In the genomic region with DNA sequence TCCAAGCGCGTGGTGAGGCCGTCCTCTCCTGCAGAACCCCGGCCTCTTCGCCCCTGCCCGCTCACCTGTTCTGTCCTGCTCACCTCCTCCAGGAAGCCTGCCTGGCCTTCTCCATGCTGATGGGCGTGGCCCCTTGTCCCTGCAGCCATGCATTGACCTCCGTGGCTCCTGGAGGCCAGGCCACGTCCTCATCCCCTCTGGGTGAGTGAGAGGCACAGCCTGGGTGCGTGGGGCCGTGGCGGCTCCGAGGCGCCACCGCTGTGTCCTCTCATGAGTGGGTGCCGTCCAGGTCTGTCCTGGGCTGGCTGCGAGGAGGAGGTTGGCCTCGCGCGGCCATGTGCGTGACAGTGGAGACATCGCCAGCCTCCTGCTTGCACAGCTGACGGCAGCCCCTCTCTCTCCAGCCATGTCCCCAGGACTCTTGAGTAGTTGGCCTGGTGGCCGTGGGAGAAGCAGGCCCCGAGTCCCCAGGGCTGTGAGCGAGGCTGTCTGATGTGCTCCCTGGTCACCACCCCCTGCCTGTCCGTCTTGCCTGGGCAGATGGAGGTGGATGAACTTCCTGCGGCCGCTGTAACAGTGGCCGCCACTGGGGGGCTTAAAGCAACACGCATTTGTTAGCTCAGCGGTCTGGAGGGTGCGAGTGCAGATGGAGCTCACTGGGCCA, we compare ENCODE assay signal across 9 cellular contexts. TPM values are rescaled to one million over a fixed set of nuclear protein-coding genes. Genes with fewer than 3 reads are reported as not detected.
DNase-seq lines count a peak whose midpoint lies in the region; ATAC-seq, FAIRE-seq and TF ChIP-seq lines count a peak whose summit lies in the region.
"Had no signal": no experiment of that assay in that cellular context is flagged by ENCODE, and none has a peak within 500 bp of the region (broad histone marks: within the 10 kb centered on the region; RNA-seq: fewer than 3 reads in every experiment).

No MANE protein-coding gene starts in this region.

- peak; percentile 15 for DNase-seq in activated naive CD8-positive, alpha-beta T cell treated with anti-CD3 and anti-CD28 coated beads, Interleukin-2, amount 50 U/mL, for 24 hours
- DNase-seq in activated naive CD8-positive, alpha-beta T cell treated with anti-CD3 and anti-CD28 coated beads for 36 hours = no peak
- DNase-seq in RPMI8226 (peak; percentile 35), frontal cortex (ENCODE audit: low spot score in 2 of 2) (peak; percentile 62 to 74), tibial nerve (ENCODE audit: low spot score in 2 of 2) (no peak), HCEC 1CT (no peak)
- no peak for DNase-seq in activated T-cell treated with anti-CD3 and anti-CD28 coated beads, Interleukin-2, amount 50 U/mL, for 1 hour

- H3K9me3 ChIP-seq in tibial nerve = no peaks in the 10 kb centered on the region

- no peak overlapping the region for H3K27ac Mint-ChIP-seq in activated naive CD8-positive, alpha-beta T cell treated with anti-CD3 and anti-CD28 coated beads, Interleukin-2, amount 50 U/mL, for 24 hours
- H3K27ac Mint-ChIP-seq in activated naive CD8-positive, alpha-beta T cell treated with anti-CD3 and anti-CD28 coated beads for 36 hours = no peak overlapping the region

- H3K27me3 ChIP-seq in tibial nerve = peaks cover 0 to 22% of the 10 kb centered on the region in 2 donors

- no peaks in the 10 kb centered on the region for H3K4me1 Mint-ChIP-seq in activated naive CD8-positive, alpha-beta T cell treated with anti-CD3 and anti-CD28 coated beads, Interleukin-2, amount 50 U/mL, for 24 hours
- H3K4me1 Mint-ChIP-seq in activated naive CD8-positive, alpha-beta T cell treated with anti-CD3 and anti-CD28 coated beads for 36 hours = no peaks in the 10 kb centered on the region

- H3K4me3 Mint-ChIP-seq in activated naive CD8-positive, alpha-beta T cell treated with anti-CD3 and anti-CD28 coated beads, Interleukin-2, amount 50 U/mL, for 24 hours = no peak overlapping the region
- no peak overlapping the region for H3K4me3 Mint-ChIP-seq in activated naive CD8-positive, alpha-beta T cell treated with anti-CD3 and anti-CD28 coated beads for 36 hours

- peak; percentile 29 for ATAC-seq in activated naive CD8-positive, alpha-beta T cell treated with anti-CD3 and anti-CD28 coated beads, Interleukin-2, amount 50 U/mL, for 24 hours
- ATAC-seq in HG03432 (IDR thresholded peaks at IDR 0.05; ENCODE audit: unreplicated experiment) = no peak

- H3K4me1 ChIP-seq in tibial nerve = no peaks in the 10 kb centered on the region

- no peak overlapping the region for H3K27ac ChIP-seq in tibial nerve

- no peak overlapping the region for H3K4me3 ChIP-seq in tibial nerve

- no peak for TF ChIP-seq EP300 in tibial nerve (IDR thresholded peaks at IDR 0.05)

- 66 to 67% methylated on average over 28 to 33 of the region's 33 CpGs for WGBS in tibial nerve, 2 donors

- H3K36me3 ChIP-seq in tibial nerve = no peaks in the 10 kb centered on the region

- no peak for FAIRE-seq in frontal cortex (lab: Jason Lieb, UNC)
- FAIRE-seq: endometrium had no signal

- peak in 3 of 5 experiments; percentile 6 to 36 (median 22) for TF ChIP-seq CTCF in tibial nerve (IDR thresholded peaks at IDR 0.05)

- no peaks in the 10 kb centered on the region for H3K9me3 Mint-ChIP-seq in activated naive CD8-positive, alpha-beta T cell treated with anti-CD3 and anti-CD28 coated beads, Interleukin-2, amount 50 U/mL, for 24 hours
- no peaks in the 10 kb centered on the region for H3K9me3 Mint-ChIP-seq in activated naive CD8-positive, alpha-beta T cell treated with anti-CD3 and anti-CD28 coated beads for 36 hours

- no peaks in the 10 kb centered on the region for H3K27me3 Mint-ChIP-seq in activated naive CD8-positive, alpha-beta T cell treated with anti-CD3 and anti-CD28 coated beads, Interleukin-2, amount 50 U/mL, for 24 hours
- no peaks in the 10 kb centered on the region for H3K27me3 Mint-ChIP-seq in activated naive CD8-positive, alpha-beta T cell treated with anti-CD3 and anti-CD28 coated beads for 36 hours

- H3K36me3 Mint-ChIP-seq in activated naive CD8-positive, alpha-beta T cell treated with anti-CD3 and anti-CD28 coated beads, Interleukin-2, amount 50 U/mL, for 24 hours (ENCODE audit: low read depth) = no peaks in the 10 kb centered on the region
- no peaks in the 10 kb centered on the region for H3K36me3 Mint-ChIP-seq in activated naive CD8-positive, alpha-beta T cell treated with anti-CD3 and anti-CD28 coated beads for 36 hours

- no peak for TF ChIP-seq POLR2A in tibial nerve (IDR thresholded peaks at IDR 0.05)

RNA-seq across cellular contexts. Expression of a gene that starts 58.1 kb away (rescaled TPM):
- total RNA-seq in activated naive CD8-positive, alpha-beta T cell treated with anti-CD3 and anti-CD28 coated beads for 36 hours = 10 to 100 TPM; 11.1 to 13.0 TPM
- total RNA-seq in frontal cortex = 58.7 TPM
- 1 to 10 TPM; 2.0 to 3.9 (median 2.8) TPM for total RNA-seq in tibial nerve

Comparison
In these comparisons a context has a peak if more than half of its experiments do, and no peak if none do; other contexts are left out.
1. DNase-seq: peak in activated naive CD8-positive, alpha-beta T cell treated with anti-CD3 and anti-CD28 coated beads, Interleukin-2, amount 50 U/mL, for 24 hours (single experiment), RPMI8226 (single experiment) and frontal cortex (2 of 2); none in activated naive CD8-positive, alpha-beta T cell treated with anti-CD3 and anti-CD28 coated beads for 36 hours (single experiment), tibial nerve (0 of 2), activated T-cell treated with anti-CD3 and anti-CD28 coated beads, Interleukin-2, amount 50 U/mL, for 1 hour (single experiment) and HCEC 1CT (single experiment).